Comparison of ENCODE assay signal across 32 cellular contexts in genomic region chr21:17651526-17651925, GRCh38.
"Had no signal": no experiment of that assay in that cellular context is flagged by ENCODE, and none has a peak within 500 bp of the region (broad histone marks: within the 10 kb centered on the region; RNA-seq: fewer than 3 reads in every experiment).

No MANE protein-coding gene starts in this region.

- ATAC-seq: naive thymus-derived CD4-positive, alpha-beta T cell; natural killer cell; psoas muscle; right cardiac atrium; sciatic nerve; stimulated activated memory B cell treated with anti-CD40 and anti-IgM and Interleukin-4, amounts not matched to agents 10 μg/mL and 1 μg/mL and 100 μg/mL, for 72 hours; stimulated activated naive CD8-positive, alpha-beta T cell treated with anti-CD3 and anti-CD28 coated beads, Interleukin-15, amount 100 ng/mL, for 72 hours; stimulated activated naive CD8-positive, alpha-beta T cell treated with anti-CD3 and anti-CD28 coated beads, Interleukin-15, Interleukin-2, amounts not matched to agents 100 U/mL and 50 U/mL, for 24 hours; upper lobe of right lung had no signal

- H2AFZ ChIP-seq: parathyroid adenoma had no signal

- H3K9me3 ChIP-seq: neutrophil, ovary, psoas muscle, suprapubic skin, testis, tibial artery, upper lobe of right lung, uterus had no signal

- H3K4me2 ChIP-seq: smooth muscle cell had no signal

- H3K4me1 Mint-ChIP-seq: naive thymus-derived CD4-positive, alpha-beta T cell; natural killer cell; nephron; stimulated activated memory B cell treated with anti-CD40 and anti-IgM and Interleukin-4, amounts not matched to agents 10 μg/mL and 1 μg/mL and 100 μg/mL, for 72 hours; stimulated activated naive CD8-positive, alpha-beta T cell treated with anti-CD3 and anti-CD28 coated beads, Interleukin-15, amount 100 ng/mL, for 72 hours had no signal

- H3K36me3 ChIP-seq: neutrophil, ovary, spleen, suprapubic skin, tibial artery, transverse colon, upper lobe of right lung, uterus had no signal

- DNase-seq: naive thymus-derived CD4-positive, alpha-beta T cell; natural killer cell; occipital lobe; ovary; posterior cingulate gyrus; psoas muscle; right cardiac atrium; spleen; stimulated activated CD4-positive, alpha-beta T cell treated with anti-CD3 and anti-CD28 coated beads, Interleukin-12 subunit alpha, Interleukin-12 subunit beta, amount 100 ng/mL, for 4 hours; stimulated activated CD4-positive, alpha-beta T cell treated with anti-CD3 and anti-CD28 coated beads, Interleukin-1b, Interleukin-23, amount 100 ng/mL, for 48 hours; stimulated activated CD4-positive, alpha-beta T cell treated with anti-CD3 and anti-CD28 coated beads, Interleukin-4, amount 100 ng/mL, for 1 hour; stimulated activated CD4-positive, alpha-beta T cell treated with anti-CD3 and anti-CD28 coated beads, Interleukin-4, amount 100 ng/mL, for 4 hours; stimulated activated CD8-positive, alpha-beta memory T cell treated with anti-CD3 and anti-CD28 coated beads, Interleukin-4, amount 100 ng/mL, for 48 hours; stimulated activated naive CD4-positive, alpha-beta T cell; stimulated activated naive CD8-positive, alpha-beta T cell treated with anti-CD3 and anti-CD28 coated beads, Interleukin-15, amount 100 ng/mL, for 72 hours; stimulated activated naive CD8-positive, alpha-beta T cell treated with anti-CD3 and anti-CD28 coated beads, Interleukin-15, Interleukin-2, amounts not matched to agents 100 U/mL and 50 U/mL, for 24 hours; substantia nigra; testis; tibial artery; transverse colon; upper lobe of right lung; uterus had no signal

- H3K27ac ChIP-seq: neutrophil, ovary, parathyroid adenoma, psoas muscle, skin epidermis, spleen, suprapubic skin, testis, tibial artery, transverse colon, upper lobe of right lung, uterus had no signal

- H3K27me3 ChIP-seq: neutrophil, ovary, spleen, suprapubic skin, testis, tibial artery, transverse colon, upper lobe of right lung, uterus had no signal

- H3K4me1 ChIP-seq: parathyroid adenoma, psoas muscle, spleen, suprapubic skin, testis, tibial artery, transverse colon, upper lobe of right lung, uterus had no signal

- H3K4me3 ChIP-seq: ovary, psoas muscle, skin epidermis, smooth muscle cell, spleen, suprapubic skin, testis, tibial artery, transverse colon, upper lobe of right lung, uterus had no signal

- H3K79me2 ChIP-seq: parathyroid adenoma had no signal

- H3K36me3 Mint-ChIP-seq: type B pancreatic cell had no signal

- H3K27ac Mint-ChIP-seq: naive thymus-derived CD4-positive, alpha-beta T cell; natural killer cell; nephron; progenitor cell of endocrine pancreas; stimulated activated memory B cell treated with anti-CD40 and anti-IgM and Interleukin-4, amounts not matched to agents 10 μg/mL and 1 μg/mL and 100 μg/mL, for 72 hours; stimulated activated naive CD8-positive, alpha-beta T cell treated with anti-CD3 and anti-CD28 coated beads, Interleukin-15, amount 100 ng/mL, for 72 hours; type B pancreatic cell had no signal

- H3K27me3 Mint-ChIP-seq: progenitor cell of endocrine pancreas, type B pancreatic cell had no signal

- H3K9ac ChIP-seq: parathyroid adenoma had no signal

- H3K4me3 Mint-ChIP-seq: naive thymus-derived CD4-positive, alpha-beta T cell; natural killer cell; nephron; stimulated activated memory B cell treated with anti-CD40 and anti-IgM and Interleukin-4, amounts not matched to agents 10 μg/mL and 1 μg/mL and 100 μg/mL, for 72 hours; stimulated activated naive CD8-positive, alpha-beta T cell treated with anti-CD3 and anti-CD28 coated beads, Interleukin-15, amount 100 ng/mL, for 72 hours; type B pancreatic cell had no signal
